In genomic region chr14:39168591-39168990, GRCh38 we compare ENCODE assay signal across 9 cellular contexts. TPM values are rescaled to one million over a fixed set of nuclear protein-coding genes. Genes with fewer than 3 reads are reported as not detected.
DNase-seq lines count a peak whose midpoint lies in the region; ATAC-seq and TF ChIP-seq lines count a peak whose summit lies in the region.
"Had no signal": no experiment of that assay in that cellular context is flagged by ENCODE, and none has a peak within 500 bp of the region (broad histone marks: within the 10 kb centered on the region; RNA-seq: fewer than 3 reads in every experiment).

No MANE protein-coding gene starts in this region.

- no peak overlapping the region for H3K27ac Mint-ChIP-seq in GM23338
- peak overlapping the region; percentile 100 for H3K27ac Mint-ChIP-seq in T-helper 17 cell

- H3K4me1 Mint-ChIP-seq in GM23338 = peaks cover 17% of the 10 kb centered on the region
- peaks cover 30% of the 10 kb centered on the region for H3K4me1 Mint-ChIP-seq in T-helper 17 cell

- H3K36me3 Mint-ChIP-seq in GM23338 (ENCODE audit: low read depth) = no peaks in the 10 kb centered on the region
- peaks cover 10% of the 10 kb centered on the region for H3K36me3 Mint-ChIP-seq in T-helper 17 cell (ENCODE audit: low read depth)

- H3K27me3 ChIP-seq in GM23338 (ENCODE audit: insufficient read depth) = no peaks in the 10 kb centered on the region
- no peaks in the 10 kb centered on the region for H3K27me3 ChIP-seq in Peyer's patch

- H3K27me3 Mint-ChIP-seq in GM23338 (ENCODE audit: insufficient read depth, low read depth, poor library complexity) = no peaks in the 10 kb centered on the region
- H3K27me3 Mint-ChIP-seq in T-helper 17 cell = no peaks in the 10 kb centered on the region

- no peaks in the 10 kb centered on the region for H3K36me3 ChIP-seq in GM23338 (ENCODE audit: insufficient read depth)
- peaks cover 0 to 18% (median 0%) of the 10 kb centered on the region in 3 donors for H3K36me3 ChIP-seq in Peyer's patch

- TF ChIP-seq CTCF in GM23338 (conservative IDR thresholded peaks at IDR 0.05; ENCODE audit: low read depth in 2 of 2) (no peak), fibroblast of pulmonary artery (IDR thresholded peaks at IDR 0.05; ENCODE audit: low read length, missing control alignments) (no peak), retinal pigment epithelial cell (conservative IDR thresholded peaks at IDR 0.05; ENCODE audit: low read depth, low read length) (no peak), Peyer's patch (IDR thresholded peaks at IDR 0.05) (no peak)

- H3K9me2 ChIP-seq in GM23338 (ENCODE audit: insufficient read depth) = no peaks in the 10 kb centered on the region

- H2AFZ ChIP-seq in GM23338 = no peak overlapping the region

- peaks cover 6% of the 10 kb centered on the region; the same call in 1 of the 2 replicates for H4K20me1 ChIP-seq in GM23338 (replicated peaks; ENCODE audit: insufficient read depth)

- peaks cover 8% of the 10 kb centered on the region for H3F3A ChIP-seq in GM23338 (replicated peaks; ENCODE audit: low read depth)

- H3K4me3 Mint-ChIP-seq in GM23338 (peak overlapping the region; percentile 85), T-helper 17 cell (peak overlapping the region; percentile 79)

- H3K4me1 ChIP-seq in GM23338 (ENCODE audit: insufficient read depth) = peaks cover 16% of the 10 kb centered on the region
- H3K4me1 ChIP-seq in Peyer's patch = peaks cover 0 to 24% (median 2%) of the 10 kb centered on the region in 4 donors

- H3K27ac ChIP-seq in GM23338 (ENCODE audit: low read depth) = no peak overlapping the region
- H3K27ac ChIP-seq in Peyer's patch = no peak overlapping the region

- no peak for DNase-seq in GM23338 (ENCODE audit: low spot score)
- no peak for DNase-seq in T-helper 17 cell
- no peak for DNase-seq in fibroblast of pulmonary artery (ENCODE audit: low read depth)
- no peak for DNase-seq in retinal pigment epithelial cell (ENCODE audit: low read depth)
- DNase-seq in mesenteric fat pad (ENCODE audit: low spot score) = no peak
- no peak for DNase-seq in NCI-H524 treated with DMSO at 0.1 percent for 48 hours (lab: John Stamatoyannopoulos, UW)
- DNase-seq in hippocampal formation (lab: John Stamatoyannopoulos, UW) = no peak
- DNase-seq in Peyer's patch = no peak
- DNase-seq: NCI-H524 had no signal

- H3K9me3 ChIP-seq in T-helper 17 cell (ENCODE audit: control insufficient read depth, low read length, poor library complexity, severe bottlenecking) (no peaks in the 10 kb centered on the region), Peyer's patch (no peaks in the 10 kb centered on the region)

- no peaks in the 10 kb centered on the region for H3K9me3 Mint-ChIP-seq in GM23338

- H3K4me3 ChIP-seq in GM23338 (peak overlapping the region; percentile 91; the same call in 1 of the 2 replicates), fibroblast of pulmonary artery (replicated peaks; ENCODE audit: low read depth, low read length) (peak overlapping the region; percentile 97), retinal pigment epithelial cell (ENCODE audit: low read length) (peak overlapping the region; percentile 98), Peyer's patch (peak overlapping the region in 2 of 4 donors; percentile 86 to 97)

- TF ChIP-seq POLR2A in Peyer's patch (IDR thresholded peaks at IDR 0.05) = no peak

- ATAC-seq in GM23338 (no peak), T-helper 17 cell (no peak)

- peak overlapping the region; percentile 99 for H3K4me2 ChIP-seq in GM23338

- peaks cover 53% of the 10 kb centered on the region for H3K79me2 ChIP-seq in GM23338 (replicated peaks; ENCODE audit: insufficient read depth)

TF ChIP-seq in GM23338, 12 proteins besides CTCF, POLR2A, EP300 and RAD21 (continues in another document):
- no peak for TF ChIP-seq ZNF331 (CRISPR knock-in tag; IDR thresholded peaks at IDR 0.05; ENCODE audit: low read depth)
- no peak for TF ChIP-seq REST (IDR thresholded peaks at IDR 0.05; ENCODE audit: unreplicated experiment)
- TF ChIP-seq ZNF114 (CRISPR knock-in tag; IDR thresholded peaks at IDR 0.05) = no peak
- TF ChIP-seq EZH2phosphoT487 (IDR thresholded peaks at IDR 0.05; ENCODE audit: unreplicated experiment) = no peak
- no peak for TF ChIP-seq POLR2AphosphoS5 (IDR thresholded peaks at IDR 0.05; ENCODE audit: low read depth)
- TF ChIP-seq JUNB (IDR thresholded peaks at IDR 0.05; ENCODE audit: unreplicated experiment) = no peak
- no peak for TF ChIP-seq CREB1 (CRISPR knock-in tag; IDR thresholded peaks at IDR 0.05; ENCODE audit: low read depth)

RNA-seq across cellular contexts. Expression of gene TRAPPC6B, which starts 1.5 kb away (rescaled TPM):
- 20.2 and 27.7 TPM in 2 replicates for total RNA-seq in GM23338 (2014; rRNA removed; shearing (Covaris generic))
- 14.8 and 17.2 TPM in 2 replicates for polyA plus RNA-seq in GM23338 (2016; fragmentation: Nextera tagmentation; extraction: Ambion mirVana)
- total RNA-seq in T-helper 17 cell = 10 to 100 TPM; 13.8 to 15.2 TPM
- total RNA-seq in mesenteric fat pad = 20.5 TPM
- 10 to 100 TPM; 14.9 to 15.7 (median 15.3) TPM for total RNA-seq in Peyer's patch

RNA-seq across cellular contexts. Expression of gene PNN, which starts 6.5 kb away (rescaled TPM):
- total RNA-seq in GM23338 (2014; rRNA removed; shearing (Covaris generic)) = 60.0 and 69.8 TPM in 2 replicates
- 275 and 325 TPM in 2 replicates for polyA plus RNA-seq in GM23338 (2016; fragmentation: Nextera tagmentation; extraction: Ambion mirVana)
- total RNA-seq in T-helper 17 cell (100 to 1,000 TPM; 110 to 119 TPM), mesenteric fat pad (43.9 TPM), Peyer's patch (100 to 1,000 TPM in 1 of 4 donors, 10 to 100 TPM in 3; 48.3 to 125 (median 63.4) TPM)

RNA-seq across cellular contexts. Expression of gene GEMIN2, which starts 54.5 kb away (rescaled TPM):
- total RNA-seq in GM23338 (2014; rRNA removed; shearing (Covaris generic)) = 47.8 and 61.6 TPM in 2 replicates
- 28.9 and 37.0 TPM in 2 replicates for polyA plus RNA-seq in GM23338 (2016; fragmentation: Nextera tagmentation; extraction: Ambion mirVana)
- total RNA-seq in T-helper 17 cell (10 to 100 TPM; 12.6 to 14.7 TPM), mesenteric fat pad (9.1 TPM), Peyer's patch (10 to 100 TPM; 10.1 to 17.3 (median 13.2) TPM)
